Comparison of ENCODE assay signal across 22 cellular contexts in the genomic region with DNA sequence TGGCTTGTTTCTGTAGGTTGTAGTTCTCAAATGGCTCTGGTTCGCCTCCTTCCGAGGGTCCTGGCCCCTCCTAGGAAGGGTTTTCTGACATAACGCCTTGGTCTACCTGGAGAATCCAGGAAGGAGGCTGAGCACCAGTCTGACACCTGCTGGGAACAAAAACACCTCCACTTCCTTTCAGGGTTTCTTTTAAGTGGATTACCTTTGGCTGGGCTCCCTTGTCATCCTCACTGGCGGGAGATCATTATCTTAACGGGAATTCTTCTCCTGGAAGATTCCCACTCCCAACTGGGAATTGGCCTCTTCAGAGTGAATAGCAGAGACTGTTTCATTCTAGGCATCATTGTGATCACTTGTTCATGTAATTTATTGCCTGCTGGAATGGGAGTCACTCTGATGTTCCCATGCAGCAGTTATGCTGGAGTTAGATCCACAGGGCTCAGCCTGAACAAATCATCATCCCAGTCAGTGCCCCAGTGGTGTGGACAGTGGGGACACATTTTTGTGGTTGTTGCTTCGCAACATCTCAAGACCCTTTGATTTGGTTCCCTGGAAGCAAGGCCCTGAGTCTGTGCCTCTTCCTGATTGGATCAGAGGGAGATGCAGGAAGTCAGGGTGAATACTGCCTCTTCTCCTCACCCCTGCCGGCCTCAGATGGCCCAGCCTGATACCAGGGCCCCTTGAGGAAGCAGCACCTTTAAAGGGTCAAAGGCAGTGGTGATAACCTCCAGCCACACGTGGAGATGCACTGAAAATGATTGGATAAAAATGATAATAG.
"Had no signal": no experiment of that assay in that cellular context is flagged by ENCODE, and none has a peak within 500 bp of the region (broad histone marks: within the 10 kb centered on the region; RNA-seq: fewer than 3 reads in every experiment).

No MANE protein-coding gene starts in this region.

- H3K4me3 ChIP-seq: ascending aorta, breast epithelium, left lung, mucosa of descending colon, tibial artery had no signal

- H3K4me1 ChIP-seq: breast epithelium, left lung had no signal

- FAIRE-seq: kidney, urothelium cell line had no signal

- H3K9me3 ChIP-seq: ascending aorta, breast epithelium, left lung, mucosa of descending colon, tibial artery had no signal

- H3K9me3 Mint-ChIP-seq: activated naive CD4-positive, alpha-beta T cell treated with anti-CD3 and anti-CD28 coated beads for 36 hours; effector memory CD8-positive, alpha-beta T cell; naive thymus-derived CD4-positive, alpha-beta T cell; stimulated activated naive B cell treated with anti-CD40 and anti-IgM and Interleukin-4, amounts not matched to agents 10 μg/mL and 1 μg/mL and 100 μg/mL, for 72 hours; T-helper 2 cell treated with Interferon-gamma antibody and Interleukin-4, amounts not matched to agents 5 μg/mL and 100 μg/mL, for 36 hours had no signal

- H3K27ac ChIP-seq: ascending aorta, breast epithelium, epithelial cell of prostate, left lung, tibial artery had no signal

- ATAC-seq: effector memory CD8-positive, alpha-beta T cell; left lung; mucosa of descending colon; naive thymus-derived CD4-positive, alpha-beta T cell; stimulated activated naive B cell treated with anti-CD40 and anti-IgM and Interleukin-4, amounts not matched to agents 10 μg/mL and 1 μg/mL and 100 μg/mL, for 72 hours had no signal

- H3K36me3 ChIP-seq: ascending aorta, breast epithelium, left lung, tibial artery had no signal

- H3K27me3 ChIP-seq: ascending aorta, breast epithelium, left lung, tibial artery had no signal

- H3K27me3 Mint-ChIP-seq: effector memory CD8-positive, alpha-beta T cell; stimulated activated naive B cell treated with anti-CD40 and anti-IgM and Interleukin-4, amounts not matched to agents 10 μg/mL and 1 μg/mL and 100 μg/mL, for 72 hours had no signal

- H3K27ac Mint-ChIP-seq: activated naive CD4-positive, alpha-beta T cell treated with anti-CD3 and anti-CD28 coated beads for 36 hours; naive thymus-derived CD4-positive, alpha-beta T cell; stimulated activated naive B cell treated with anti-CD40 and anti-IgM and Interleukin-4, amounts not matched to agents 10 μg/mL and 1 μg/mL and 100 μg/mL, for 72 hours; T-helper 2 cell treated with Interferon-gamma antibody and Interleukin-4, amounts not matched to agents 5 μg/mL and 100 μg/mL, for 36 hours had no signal

- DNase-seq: activated CD4-positive, CD25-positive, alpha-beta regulatory T cell treated with anti-CD3 and anti-CD28 coated beads, Interleukin-2, amount 50 U/mL, for 72 hours; activated naive CD4-positive, alpha-beta T cell treated with anti-CD3 and anti-CD28 coated beads for 36 hours; activated T-cell treated with anti-CD3 and anti-CD28 coated beads for 4 hours; dermis blood vessel endothelial cell; effector memory CD8-positive, alpha-beta T cell; foreskin melanocyte; head of caudate nucleus; kidney; left lung; mucosa of descending colon; naive thymus-derived CD4-positive, alpha-beta T cell; nucleus accumbens; posterior cingulate gyrus; retina; stimulated activated CD4-positive, alpha-beta T cell treated with anti-CD3 and anti-CD28 coated beads, Interleukin-12 subunit alpha, Interleukin-12 subunit beta, amount 100 ng/mL, for 4 hours; stimulated activated naive B cell treated with anti-CD40 and anti-IgM and Interleukin-4, amounts not matched to agents 10 μg/mL and 1 μg/mL and 100 μg/mL, for 72 hours; tibial artery had no signal

- H3K4me3 Mint-ChIP-seq: activated naive CD4-positive, alpha-beta T cell treated with anti-CD3 and anti-CD28 coated beads for 36 hours; effector memory CD8-positive, alpha-beta T cell; stimulated activated naive B cell treated with anti-CD40 and anti-IgM and Interleukin-4, amounts not matched to agents 10 μg/mL and 1 μg/mL and 100 μg/mL, for 72 hours; T-helper 2 cell treated with Interferon-gamma antibody and Interleukin-4, amounts not matched to agents 5 μg/mL and 100 μg/mL, for 36 hours had no signal
